ENCODE assay signal across 3 cellular contexts in genomic region chr18:35771172-35771571, GRCh38.
"Had no signal": no experiment of that assay in that cellular context is flagged by ENCODE, and none has a peak within 500 bp of the region (broad histone marks: within the 10 kb centered on the region; RNA-seq: fewer than 3 reads in every experiment).

No MANE protein-coding gene starts in this region.

- H3K4me3 ChIP-seq: GM12878 had no signal

- DNase-seq: GDM1, GF-D8 had no signal
